ENCODE assay signal across 36 cellular contexts in the genomic region with DNA sequence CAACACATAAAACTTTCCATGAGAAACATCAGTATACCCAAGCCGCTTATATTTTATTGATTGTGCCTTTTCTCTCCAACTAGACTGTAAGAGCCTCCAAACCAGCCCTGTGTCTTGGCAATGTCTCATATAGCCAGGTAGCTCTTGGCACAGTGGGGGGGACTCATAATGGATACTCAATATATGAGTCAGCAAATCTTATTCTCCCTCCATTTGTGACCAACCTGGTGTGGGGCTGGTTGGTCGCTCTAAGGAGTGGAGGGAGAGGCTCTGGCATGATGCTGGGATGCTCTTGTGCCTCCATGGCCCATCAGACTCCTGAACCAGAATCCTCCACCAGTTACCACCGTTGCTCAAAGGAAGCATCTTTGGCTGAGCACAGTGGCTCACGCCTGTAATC. TPM values are rescaled to one million over a fixed set of nuclear protein-coding genes. Genes with fewer than 3 reads are reported as not detected.
"Had no signal": no experiment of that assay in that cellular context is flagged by ENCODE, and none has a peak within 500 bp of the region (broad histone marks: within the 10 kb centered on the region; RNA-seq: fewer than 3 reads in every experiment).

No MANE protein-coding gene starts in this region.

- H3K27ac ChIP-seq: brain microvascular endothelial cell, esophagus muscularis mucosa, foreskin keratinocyte, gastrocnemius medialis, heart left ventricle, WERI-Rb-1 had no signal

- H3K4me3 Mint-ChIP-seq: activated B cell treated with CpG ODN at 0.5 μM for 24 hours; activated CD8-positive, alpha-beta T cell treated with anti-CD3 and anti-CD28 coated beads for 36 hours; activated naive CD8-positive, alpha-beta T cell; activated T-helper 1 cell treated with anti-CD3 and anti-CD28 coated beads, Interleukin-12 subunit alpha, Interleukin-12 subunit beta, Interleukin-2, Interleukin-4 antibody, amounts not matched to agents 30 ng/mL and 10 ng/mL and 1 ng/mL, durations not matched to agents 14 hours and 24 hours and 36 hours; central memory CD8-positive, alpha-beta T cell; effector memory CD8-positive, alpha-beta T cell; T-helper 17 cell; T-helper 2 cell treated with Interferon-gamma antibody and Interleukin-4, amounts not matched to agents 5 μg/mL and 100 μg/mL, for 36 hours had no signal

- H3K9me3 ChIP-seq: esophagus muscularis mucosa, gastrocnemius medialis, heart left ventricle had no signal

- DNase-seq: activated B cell treated with CpG ODN at 0.5 μM for 24 hours; activated CD4-positive, alpha-beta T cell treated with anti-CD3 and anti-CD28 coated beads for 48 hours; activated CD4-positive, alpha-beta T cell treated with anti-CD3 and anti-CD28 coated beads, Interleukin-2, amount 50 U/mL, for 1 hour; activated CD4-positive, alpha-beta T cell treated with anti-CD3 and anti-CD28 coated beads, Interleukin-2, amount 50 U/mL, for 48 hours; activated CD8-positive, alpha-beta memory T cell treated with anti-CD3 and anti-CD28 coated beads for 24 hours; activated CD8-positive, alpha-beta T cell treated with anti-CD3 and anti-CD28 coated beads for 36 hours; activated gamma-delta T cell treated with Interleukin-2 at 50 U/mL for 16 hours; activated naive CD4-positive, alpha-beta T cell treated with anti-CD3 and anti-CD28 coated beads, Interleukin-2, amount 50 U/mL, for 16 hours; activated naive CD4-positive, alpha-beta T cell treated with Interleukin-2 at 50 U/mL for 16 hours; activated T-cell treated with anti-CD3 and anti-CD28 coated beads, Interleukin-2, amount 50 U/mL, for 48 hours; amniotic stem cell; anterior cingulate cortex; brain microvascular endothelial cell; cortex of kidney; dermis blood vessel endothelial cell; effector CD4-positive, alpha-beta T cell; effector memory CD8-positive, alpha-beta T cell; erythroblast; foreskin keratinocyte; gastrocnemius medialis; glutamatergic neuron; heart left ventricle; T-helper 1 cell; T-helper 17 cell; T1000; WERI-Rb-1 had no signal

- H3K27ac Mint-ChIP-seq: activated B cell treated with CpG ODN at 0.5 μM for 24 hours; activated CD8-positive, alpha-beta T cell treated with anti-CD3 and anti-CD28 coated beads for 36 hours; activated naive CD8-positive, alpha-beta T cell; activated T-helper 1 cell treated with anti-CD3 and anti-CD28 coated beads, Interleukin-12 subunit alpha, Interleukin-12 subunit beta, Interleukin-2, Interleukin-4 antibody, amounts not matched to agents 30 ng/mL and 10 ng/mL and 1 ng/mL, durations not matched to agents 14 hours and 24 hours and 36 hours; activated T-helper 2 cell treated with anti-CD3 and anti-CD28 coated beads, Interferon-gamma antibody, Interleukin-2, Interleukin-4, amounts not matched to agents 10 μg/mL and 5 μg/mL and 100 μg/mL, durations not matched to agents 14 hours and 24 hours and 36 hours; effector memory CD8-positive, alpha-beta T cell; T-helper 17 cell; T-helper 2 cell treated with Interferon-gamma antibody and Interleukin-4, amounts not matched to agents 5 μg/mL and 100 μg/mL, for 36 hours had no signal

- H3K9me3 Mint-ChIP-seq: activated B cell treated with CpG ODN at 0.5 μM for 24 hours; activated CD8-positive, alpha-beta T cell treated with anti-CD3 and anti-CD28 coated beads for 36 hours; activated T-helper 1 cell treated with anti-CD3 and anti-CD28 coated beads, Interleukin-12 subunit alpha, Interleukin-12 subunit beta, Interleukin-2, Interleukin-4 antibody, amounts not matched to agents 30 ng/mL and 10 ng/mL and 1 ng/mL, durations not matched to agents 14 hours and 24 hours and 36 hours; activated T-helper 2 cell treated with anti-CD3 and anti-CD28 coated beads, Interferon-gamma antibody, Interleukin-2, Interleukin-4, amounts not matched to agents 10 μg/mL and 5 μg/mL and 100 μg/mL, durations not matched to agents 14 hours and 24 hours and 36 hours; central memory CD8-positive, alpha-beta T cell; effector memory CD8-positive, alpha-beta T cell; T-helper 2 cell treated with Interferon-gamma antibody and Interleukin-4, amounts not matched to agents 5 μg/mL and 100 μg/mL, for 36 hours had no signal

- ATAC-seq: activated CD4-positive, CD25-positive, alpha-beta regulatory T cell treated with anti-CD3 and anti-CD28 coated beads, Interleukin-2, amount 50 U/mL, for 24 hours; activated CD8-positive, alpha-beta T cell treated with anti-CD3 and anti-CD28 coated beads for 36 hours; effector memory CD8-positive, alpha-beta T cell; foreskin keratinocyte; gastrocnemius medialis; heart left ventricle; T-helper 17 cell had no signal

- H3K36me3 ChIP-seq: brain microvascular endothelial cell, esophagus muscularis mucosa, gastrocnemius medialis, heart left ventricle, WERI-Rb-1 had no signal

- H3K4me1 Mint-ChIP-seq: central memory CD8-positive, alpha-beta T cell had no signal

- H3K4me3 ChIP-seq: esophagus muscularis mucosa, gastrocnemius medialis, heart left ventricle had no signal

- FAIRE-seq: astrocyte, bronchial epithelial cell, colon had no signal

- H3K27me3 ChIP-seq: esophagus muscularis mucosa, gastrocnemius medialis, heart left ventricle had no signal

RNA-seq across cellular contexts. Expression of a gene that starts 32.0 kb away (rescaled TPM):
- total RNA-seq: bronchial epithelial cell, T-helper 17 cell had no signal
